In genomic region chr2:176378323-176378722, GRCh38 we compare ENCODE assay signal across 25 cellular contexts.
"Had no signal": no experiment of that assay in that cellular context is flagged by ENCODE, and none has a peak within 500 bp of the region (broad histone marks: within the 10 kb centered on the region; RNA-seq: fewer than 3 reads in every experiment).

No MANE protein-coding gene starts in this region.

- H3K36me3 ChIP-seq: neural progenitor cell, ovary, right lobe of liver, sigmoid colon, stomach, thoracic aorta, thyroid gland, tibial nerve, upper lobe of left lung, vagina had no signal

- H3K79me2 ChIP-seq: parathyroid adenoma had no signal

- H3K9ac ChIP-seq: neural progenitor cell, parathyroid adenoma had no signal

- H3K4me3 ChIP-seq: neural progenitor cell, ovary, psoas muscle, right lobe of liver, sigmoid colon, stomach, thoracic aorta, thyroid gland, tibial nerve, upper lobe of left lung, vagina had no signal

- H3K27me3 ChIP-seq: neural progenitor cell, ovary, right lobe of liver, sigmoid colon, stomach, thyroid gland, tibial nerve, upper lobe of left lung, vagina had no signal

- ATAC-seq: psoas muscle; right cardiac atrium; right lobe of liver; stimulated activated effector memory CD8-positive, alpha-beta T cell treated with anti-CD3 and anti-CD28 coated beads, Interleukin-12 subunit alpha, Interleukin-12 subunit beta, amount 100 ng/mL, for 72 hours; stimulated activated naive B cell treated with anti-CD40 and anti-IgM and Interleukin-4, amounts not matched to agents 10 μg/mL and 1 μg/mL and 100 μg/mL, for 72 hours had no signal

- H3K27ac ChIP-seq: neural progenitor cell, ovary, parathyroid adenoma, psoas muscle, right lobe of liver, sigmoid colon, stomach, thoracic aorta, thyroid gland, tibial nerve, upper lobe of left lung, vagina had no signal

- H3K4me1 ChIP-seq: neural progenitor cell, parathyroid adenoma, psoas muscle, sigmoid colon, stomach, thyroid gland, tibial nerve, upper lobe of left lung, vagina had no signal

- H3K9me3 ChIP-seq: ovary, right lobe of liver, thyroid gland, vagina had no signal

- FAIRE-seq: small intestine, urothelium cell line had no signal

- DNase-seq: occipital lobe; ovary; posterior cingulate gyrus; psoas muscle; right cardiac atrium; right lobe of liver; sigmoid colon; small intestine; stimulated activated CD4-positive, alpha-beta T cell treated with anti-CD3 and anti-CD28 coated beads, Interleukin-15, amount 100 ng/mL, for 24 hours; stimulated activated CD4-positive, alpha-beta T cell treated with anti-CD3 and anti-CD28 coated beads, Interleukin-2, amount 100 ng/mL, for 24 hours; stimulated activated CD4-positive, alpha-beta T cell treated with anti-CD3 and anti-CD28 coated beads, Interleukin-2, amount 100 ng/mL, for 48 hours; stimulated activated CD4-positive, alpha-beta T cell treated with anti-CD3 and anti-CD28 coated beads, Interleukin-4, amount 100 ng/mL, for 24 hours; stimulated activated naive B cell treated with anti-CD40 and anti-IgM and Interleukin-4, amounts not matched to agents 10 μg/mL and 1 μg/mL and 100 μg/mL, for 72 hours; stimulated activated naive CD4-positive, alpha-beta T cell treated with Interleukin-2 at 50 U/mL for 16 hours; stomach; thyroid gland; trophoblast cell; upper lobe of left lung had no signal

- H2AFZ ChIP-seq: neural progenitor cell, parathyroid adenoma had no signal

- H3K4me2 ChIP-seq: neural progenitor cell had no signal
